9 cellular contexts compared by ENCODE assay signal in the genomic region with DNA sequence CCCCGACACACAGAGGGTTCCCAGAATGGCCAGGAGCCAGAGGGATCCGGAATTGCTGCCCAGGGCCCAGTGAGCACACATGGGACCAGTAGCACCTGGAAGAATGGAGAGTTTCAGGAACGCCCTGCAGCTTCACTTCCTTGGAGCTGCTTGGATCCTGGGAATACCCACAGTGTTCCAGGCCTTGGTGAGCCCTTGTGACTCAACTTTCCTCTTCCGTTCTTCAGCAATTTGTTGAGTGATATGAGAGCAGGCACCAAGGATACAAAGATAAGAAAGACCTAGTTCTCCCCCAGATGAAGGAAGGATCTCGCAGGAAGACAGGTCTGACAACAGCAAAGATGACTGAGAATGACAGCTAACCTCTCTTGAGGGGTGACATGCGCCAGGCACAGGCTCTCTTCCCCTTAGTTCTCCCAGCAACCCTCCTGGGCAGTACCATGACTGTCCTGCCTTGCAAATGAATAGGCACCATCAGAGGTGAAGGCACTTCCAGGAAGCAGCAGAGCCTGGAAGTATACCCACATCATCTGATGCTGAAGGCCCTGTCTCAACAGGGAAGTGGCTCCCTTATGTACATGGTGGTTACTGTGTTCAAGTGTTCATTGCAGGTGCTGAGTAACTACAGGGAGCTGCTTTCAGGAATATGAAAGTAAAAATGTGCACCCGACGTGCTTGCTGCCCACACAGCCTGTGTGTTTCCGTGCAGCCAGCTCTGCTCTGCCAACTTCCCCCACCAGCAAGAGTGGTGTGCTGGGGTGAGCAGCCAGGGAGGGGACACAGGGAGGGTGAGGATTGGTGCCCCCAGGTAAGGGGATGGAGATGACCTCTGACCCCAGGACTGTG.
A peak's percentile ranks its signal among the peaks of the same experiment; 100 is the strongest.
DNase-seq lines count a peak whose midpoint lies in the region; ATAC-seq, FAIRE-seq and TF ChIP-seq lines count a peak whose summit lies in the region.
"Had no signal": no experiment of that assay in that cellular context is flagged by ENCODE, and none has a peak within 500 bp of the region (broad histone marks: within the 10 kb centered on the region; RNA-seq: fewer than 3 reads in every experiment).

No MANE protein-coding gene starts in this region.

- no peak overlapping the region for H3K9ac ChIP-seq in GM12878 (ENCODE audit: control insufficient read depth, insufficient read depth, low read length)
- no peak overlapping the region for H3K9ac ChIP-seq in endodermal cell (ENCODE audit: extremely low read depth, low read length, poor library complexity, severe bottlenecking)

- in situ Hi-C loops in GM12878 (cut with MboI) = no loop called here

- TF ChIP-seq CTCF in GM12878 (IDR thresholded peaks at IDR 0.05 in 2 of 3, conservative IDR thresholded peaks at IDR 0.05 in 1 of 3; ENCODE audit: control insufficient read depth in 2 of 3, extremely low read depth in 1 of 3, insufficient read depth in 1 of 3, low read depth in 3 of 3, low read length in 3 of 3) (no peak), endodermal cell (conservative IDR thresholded peaks at IDR 0.05) (no peak)

- H3K4me3 Mint-ChIP-seq in endodermal cell = no peak overlapping the region

- peak overlapping the region; percentile 26; the same call in 1 of the 2 replicates for H3K4me2 ChIP-seq in GM12878 (ENCODE audit: control insufficient read depth, insufficient read depth)

- no peak overlapping the region for H2AFZ ChIP-seq in GM12878 (ENCODE audit: control insufficient read depth, low read depth, low read length)

- H3K4me1 ChIP-seq in GM12878 (ENCODE audit: control insufficient read depth, insufficient read depth, low read length) (peaks cover 19% of the 10 kb centered on the region), endodermal cell (ENCODE audit: control insufficient read depth, insufficient read depth, low read length) (peaks cover 38% of the 10 kb centered on the region)

- WGBS in GM12878 (ENCODE audit: insufficient coverage, insufficient replicate concordance, low lambda C conversion rate, missing lambda C conversion rate) = 48% methylated on average over 8 of the region's 9 CpGs
- 89 to 96% methylated on average over 4 to 9 of the region's 9 CpGs for WGBS in endodermal cell (ENCODE audit: insufficient coverage in 1 of 2, insufficient read length in 1 of 2), 2 experiments

- ATAC-seq in GM18909 (IDR thresholded peaks at IDR 0.05; ENCODE audit: poor library complexity, unreplicated experiment) (peak; percentile 63), HG03378 (IDR thresholded peaks at IDR 0.05; ENCODE audit: unreplicated experiment) (peak; percentile 67), GM12878 (peak; percentile 25; the same call in 2 of the 3 replicates)

- BruUV-seq in GM12878 (replicated peaks; lab: Mats Ljungman, UMichigan) = no TSS peak

- H3K4me1 Mint-ChIP-seq in endodermal cell = peaks cover 59% of the 10 kb centered on the region

- H3K27me3 Mint-ChIP-seq in endodermal cell (ENCODE audit: insufficient read depth) = peaks cover 3% of the 10 kb centered on the region

- H3K4me3 ChIP-seq in GM12878 (no peak overlapping the region), endodermal cell (ENCODE audit: low read length) (no peak overlapping the region)

- no peaks in the 10 kb centered on the region for H3K79me2 ChIP-seq in GM12878 (ENCODE audit: control insufficient read depth, insufficient read depth, low read length)

- POLR2A ChIA-PET in GM12878 (lab: Charles Lee) = no interaction called here

- no peak overlapping the region for H3K27ac Mint-ChIP-seq in endodermal cell

- TF ChIP-seq EP300 in GM12878 (IDR thresholded peaks at IDR 0.05; ENCODE audit: borderline replicate concordance in 1 of 2, control insufficient read depth in 1 of 2, low read depth in 2 of 2, low read length in 2 of 2) = no peak

- no peak for FAIRE-seq in GM12878 (lab: Jason Lieb, UNC)
- FAIRE-seq: H54 had no signal

- intact Hi-C loops in GM12878 (cut with micrococcal nuclease; ENCODE audit: unreplicated experiment) = no loop called here

- no peak for TF ChIP-seq POLR2A in GM12878 (IDR thresholded peaks at IDR 0.05; ENCODE audit: low read depth, low read length)

- no peaks in the 10 kb centered on the region for H3K36me3 Mint-ChIP-seq in endodermal cell (ENCODE audit: low read depth)

- H3K27ac ChIP-seq in GM12878 (ENCODE audit: control insufficient read depth, insufficient read depth) (peak overlapping the region; percentile 24; the same call in 1 of the 2 replicates), endodermal cell (ENCODE audit: low read depth, low read length) (no peak overlapping the region)

- peak; percentile 27 for DNase-seq in GM12878 (ENCODE audit: low read depth, low spot score)
- peak; percentile 5 to 13 for DNase-seq in stimulated activated CD4-positive, alpha-beta T cell treated with anti-CD3 and anti-CD28 coated beads, Interleukin-15, amount 100 ng/mL, for 48 hours (ENCODE audit: low read depth in 2 of 2)
- no peak for DNase-seq in hippocampal formation (lab: John Stamatoyannopoulos, UW)
- DNase-seq in stimulated activated naive CD4-positive, alpha-beta T cell (lab: John Stamatoyannopoulos, UW) = no peak
- DNase-seq in endodermal cell = no peak
- DNase-seq in activated CD8-positive, alpha-beta memory T cell treated with anti-CD3 and anti-CD28 coated beads for 24 hours = no peak

- H3K9me3 ChIP-seq in GM12878 (replicated peaks; ENCODE audit: control insufficient read depth, insufficient read depth, low read length) = no peaks in the 10 kb centered on the region
- H3K9me3 ChIP-seq in endodermal cell (ENCODE audit: control insufficient read depth, low read length) = no peaks in the 10 kb centered on the region

- H3K36me3 ChIP-seq in GM12878 (ENCODE audit: control insufficient read depth in 2 of 2, insufficient read depth in 2 of 2, low read length in 1 of 2) (peaks cover 12 to 16% of the 10 kb centered on the region in 2 experiments; a peak in 3 of 4 replicates), endodermal cell (ENCODE audit: control insufficient read depth, insufficient read depth, low read length) (no peaks in the 10 kb centered on the region)

- no peaks in the 10 kb centered on the region for H3K27me3 ChIP-seq in GM12878 (replicated peaks in 1 of 2; ENCODE audit: control insufficient read depth in 2 of 2, insufficient read depth in 2 of 2, low read length in 1 of 2)
- no peaks in the 10 kb centered on the region for H3K27me3 ChIP-seq in endodermal cell (ENCODE audit: control insufficient read depth, insufficient read depth, low read length, poor library complexity, severe bottlenecking)

- no peaks in the 10 kb centered on the region for H4K20me1 ChIP-seq in GM12878 (ENCODE audit: control insufficient read depth, insufficient read depth)

- RAD21 ChIA-PET in GM12878 (lab: Charles Lee; ENCODE audit: unreplicated experiment) = interaction anchor here (0.8 to 1.2 kb wide), 2 partner anchors 19 to 134 kb away, joined by 3 read pairs; no protein-coding TSS in a partner anchor

- no peaks in the 10 kb centered on the region for H3K9me3 Mint-ChIP-seq in endodermal cell

- CTCF ChIA-PET in GM12878 (lab: Yijun Ruan, JAX) = no interaction called here

- no peak for TF ChIP-seq RAD21 in GM12878 (IDR thresholded peaks at IDR 0.05; ENCODE audit: insufficient read depth, low read depth, low read length)

- SMC1A ChIA-PET in GM12878 (lab: Charles Lee; ENCODE audit: uncharacterized antibody, unreplicated experiment) = interaction anchor here (1.9 kb wide), 1 partner anchor 33 kb away, joined by 4 read pairs; no protein-coding TSS in a partner anchor

TF ChIP-seq in GM12878, 131 proteins besides CTCF, POLR2A, EP300 and RAD21 (continues in another document):
- TF ChIP-seq RELA (IDR thresholded peaks at IDR 0.05; ENCODE audit: borderline replicate concordance, partially characterized antibody) (no peak), ZNF274 (IDR thresholded peaks at IDR 0.05; ENCODE audit: insufficient read depth, insufficient read length) (no peak), YY1 (IDR thresholded peaks at IDR 0.05; ENCODE audit: low read depth, low read length) (no peak), NRF1 (conservative IDR thresholded peaks at IDR 0.05; ENCODE audit: low read depth, low read length) (no peak)
- TF ChIP-seq, protein P1, sequence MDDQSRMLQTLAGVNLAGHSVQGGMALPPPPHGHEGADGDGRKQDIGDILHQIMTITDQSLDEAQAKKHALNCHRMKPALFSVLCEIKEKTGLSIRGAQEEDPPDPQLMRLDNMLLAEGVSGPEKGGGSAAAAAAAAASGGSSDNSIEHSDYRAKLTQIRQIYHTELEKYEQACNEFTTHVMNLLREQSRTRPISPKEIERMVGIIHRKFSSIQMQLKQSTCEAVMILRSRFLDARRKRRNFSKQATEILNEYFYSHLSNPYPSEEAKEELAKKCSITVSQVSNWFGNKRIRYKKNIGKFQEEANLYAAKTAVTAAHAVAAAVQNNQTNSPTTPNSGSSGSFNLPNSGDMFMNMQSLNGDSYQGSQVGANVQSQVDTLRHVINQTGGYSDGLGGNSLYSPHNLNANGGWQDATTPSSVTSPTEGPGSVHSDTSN (IDR thresholded peaks at IDR 0.05; ENCODE audit: insufficient replicate concordance, low read depth, low read length) = no peak
- TF ChIP-seq, protein P2, sequence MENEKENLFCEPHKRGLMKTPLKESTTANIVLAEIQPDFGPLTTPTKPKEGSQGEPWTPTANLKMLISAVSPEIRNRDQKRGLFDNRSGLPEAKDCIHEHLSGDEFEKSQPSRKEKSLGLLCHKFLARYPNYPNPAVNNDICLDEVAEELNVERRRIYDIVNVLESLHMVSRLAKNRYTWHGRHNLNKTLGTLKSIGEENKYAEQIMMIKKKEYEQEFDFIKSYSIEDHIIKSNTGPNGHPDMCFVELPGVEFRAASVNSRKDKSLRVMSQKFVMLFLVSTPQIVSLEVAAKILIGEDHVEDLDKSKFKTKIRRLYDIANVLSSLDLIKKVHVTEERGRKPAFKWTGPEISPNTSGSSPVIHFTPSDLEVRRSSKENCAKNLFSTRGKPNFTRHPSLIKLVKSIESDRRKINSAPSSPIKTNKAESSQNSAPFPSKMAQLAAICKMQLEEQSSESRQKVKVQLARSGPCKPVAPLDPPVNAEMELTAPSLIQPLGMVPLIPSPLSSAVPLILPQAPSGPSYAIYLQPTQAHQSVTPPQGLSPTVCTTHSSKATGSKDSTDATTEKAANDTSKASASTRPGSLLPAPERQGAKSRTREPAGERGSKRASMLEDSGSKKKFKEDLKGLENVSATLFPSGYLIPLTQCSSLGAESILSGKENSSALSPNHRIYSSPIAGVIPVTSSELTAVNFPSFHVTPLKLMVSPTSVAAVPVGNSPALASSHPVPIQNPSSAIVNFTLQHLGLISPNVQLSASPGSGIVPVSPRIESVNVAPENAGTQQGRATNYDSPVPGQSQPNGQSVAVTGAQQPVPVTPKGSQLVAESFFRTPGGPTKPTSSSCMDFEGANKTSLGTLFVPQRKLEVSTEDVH (IDR thresholded peaks at IDR 0.05; ENCODE audit: low read depth, partially characterized antibody) = no peak

Comparison
In these comparisons a context has a peak if more than half of its experiments do, and no peak if none do; other contexts are left out.
1. DNase-seq: peak in GM12878 (single experiment) and stimulated activated CD4-positive, alpha-beta T cell treated with anti-CD3 and anti-CD28 coated beads, Interleukin-15, amount 100 ng/mL, for 48 hours (2 of 2); none in hippocampal formation (0 of 2), stimulated activated naive CD4-positive, alpha-beta T cell (0 of 6), endodermal cell (single experiment) and activated CD8-positive, alpha-beta memory T cell treated with anti-CD3 and anti-CD28 coated beads for 24 hours (single experiment).
2. Peak in every context shown above with its lines, with median percentiles within 50 percentile points of each other: ATAC-seq.